6 cellular contexts compared by ENCODE assay signal in genomic region chr12:33310471-33310870, GRCh38.
"Had no signal": no experiment of that assay in that cellular context is flagged by ENCODE, and none has a peak within 500 bp of the region (broad histone marks: within the 10 kb centered on the region; RNA-seq: fewer than 3 reads in every experiment).

No MANE protein-coding gene starts in this region.

- H3K4me3 Mint-ChIP-seq: GM23338, H9, IgD-negative memory B cell had no signal

- DNase-seq: H9, HCEC 1CT had no signal

- H3K27ac Mint-ChIP-seq: GM23338, IgD-negative memory B cell had no signal

- H3K27ac ChIP-seq: HL-60 had no signal

- H3K36me3 Mint-ChIP-seq: IgD-negative memory B cell had no signal

- H3K4me2 ChIP-seq: GM23338 had no signal

- H3K4me1 Mint-ChIP-seq: GM23338, IgD-negative memory B cell had no signal

- H3K4me3 ChIP-seq: GM23338 had no signal

- H3K27me3 Mint-ChIP-seq: IgD-negative memory B cell had no signal

- ATAC-seq: GM23338, HepG2 had no signal

- H2AFZ ChIP-seq: GM23338 had no signal
